In genomic region chr12:9323144-9323681, GRCh38 we compare ENCODE assay signal across 29 cellular contexts.
"Had no signal": no experiment of that assay in that cellular context is flagged by ENCODE, and none has a peak within 500 bp of the region (broad histone marks: within the 10 kb centered on the region; RNA-seq: fewer than 3 reads in every experiment).

No MANE protein-coding gene starts in this region.

- H3K9ac ChIP-seq: neural progenitor cell, parathyroid adenoma had no signal

- H3K4me3 ChIP-seq: neural progenitor cell, ovary, psoas muscle, right lobe of liver, sigmoid colon, stomach, thoracic aorta, thyroid gland, tibial nerve, upper lobe of right lung, uterus had no signal

- H3K36me3 Mint-ChIP-seq: naive thymus-derived CD8-positive, alpha-beta T cell; natural killer cell treated with Interleukin-12 subunit alpha and Interleukin-12 subunit beta and Interleukin-15 and Interleukin-18, amount 100 ng/mL, for 72 hours; stimulated activated effector memory CD8-positive, alpha-beta T cell treated with anti-CD3 and anti-CD28 coated beads, Interleukin-12 subunit alpha, Interleukin-12 subunit beta, amount 100 ng/mL, for 72 hours had no signal

- H3K27ac ChIP-seq: neural progenitor cell, ovary, parathyroid adenoma, psoas muscle, right lobe of liver, sigmoid colon, stomach, thoracic aorta, thyroid gland, tibial nerve, upper lobe of right lung, uterus had no signal

- DNase-seq: naive thymus-derived CD8-positive, alpha-beta T cell; occipital lobe; ovary; posterior cingulate gyrus; psoas muscle; right cardiac atrium; right lobe of liver; sigmoid colon; small intestine; stimulated activated CD4-positive, alpha-beta T cell treated with anti-CD3 and anti-CD28 coated beads, Interleukin-15, amount 100 ng/mL, for 24 hours; stimulated activated CD4-positive, alpha-beta T cell treated with anti-CD3 and anti-CD28 coated beads, Interleukin-2, amount 100 ng/mL, for 24 hours; stimulated activated CD4-positive, alpha-beta T cell treated with anti-CD3 and anti-CD28 coated beads, Interleukin-2, amount 100 ng/mL, for 48 hours; stimulated activated CD4-positive, alpha-beta T cell treated with anti-CD3 and anti-CD28 coated beads, Interleukin-4, amount 100 ng/mL, for 24 hours; stimulated activated naive B cell treated with anti-CD40 and anti-IgM and Interleukin-4, amounts not matched to agents 10 μg/mL and 1 μg/mL and 100 μg/mL, for 72 hours; stimulated activated naive CD4-positive, alpha-beta T cell treated with Interleukin-2 at 50 U/mL for 16 hours; stomach; thyroid gland; upper lobe of right lung; uterus had no signal

- H3K27me3 Mint-ChIP-seq: naive thymus-derived CD8-positive, alpha-beta T cell; natural killer cell treated with Interleukin-12 subunit alpha and Interleukin-12 subunit beta and Interleukin-15 and Interleukin-18, amount 100 ng/mL, for 72 hours; progenitor cell of endocrine pancreas; stimulated activated naive CD8-positive, alpha-beta T cell treated with anti-CD3 and anti-CD28 coated beads, Interleukin-15, Interleukin-2, amounts not matched to agents 100 ng/mL and 50 ng/mL, for 24 hours had no signal

- H3K9me3 Mint-ChIP-seq: naive thymus-derived CD8-positive, alpha-beta T cell; natural killer cell treated with Interleukin-12 subunit alpha and Interleukin-12 subunit beta and Interleukin-15 and Interleukin-18, amount 100 ng/mL, for 72 hours; nephron progenitor cell; neural progenitor cell; stimulated activated effector memory CD8-positive, alpha-beta T cell treated with anti-CD3 and anti-CD28 coated beads, Interleukin-12 subunit alpha, Interleukin-12 subunit beta, amount 100 ng/mL, for 72 hours; stimulated activated naive B cell treated with anti-CD40 and anti-IgM and Interleukin-4, amounts not matched to agents 10 μg/mL and 1 μg/mL and 100 μg/mL, for 72 hours; stimulated activated naive CD8-positive, alpha-beta T cell treated with anti-CD3 and anti-CD28 coated beads, Interleukin-15, Interleukin-2, amounts not matched to agents 100 ng/mL and 50 ng/mL, for 24 hours; type B pancreatic cell had no signal

- H3K27ac Mint-ChIP-seq: naive thymus-derived CD8-positive, alpha-beta T cell; natural killer cell treated with Interleukin-12 subunit alpha and Interleukin-12 subunit beta and Interleukin-15 and Interleukin-18, amount 100 ng/mL, for 72 hours; neural progenitor cell; progenitor cell of endocrine pancreas; stimulated activated effector memory CD8-positive, alpha-beta T cell treated with anti-CD3 and anti-CD28 coated beads, Interleukin-12 subunit alpha, Interleukin-12 subunit beta, amount 100 ng/mL, for 72 hours; stimulated activated naive B cell treated with anti-CD40 and anti-IgM and Interleukin-4, amounts not matched to agents 10 μg/mL and 1 μg/mL and 100 μg/mL, for 72 hours; stimulated activated naive CD8-positive, alpha-beta T cell treated with anti-CD3 and anti-CD28 coated beads, Interleukin-15, Interleukin-2, amounts not matched to agents 100 ng/mL and 50 ng/mL, for 24 hours; type B pancreatic cell had no signal

- H3K4me1 ChIP-seq: parathyroid adenoma, psoas muscle, right lobe of liver, sigmoid colon, stomach, thyroid gland, tibial nerve, upper lobe of right lung, uterus had no signal

- H3K9me3 ChIP-seq: ovary, psoas muscle, right lobe of liver, sigmoid colon, stomach, thoracic aorta, thyroid gland, tibial nerve, upper lobe of right lung, uterus had no signal

- H3K27me3 ChIP-seq: neural progenitor cell, ovary, right lobe of liver, sigmoid colon, stomach, thyroid gland, tibial nerve, upper lobe of right lung, uterus had no signal

- ATAC-seq: naive thymus-derived CD8-positive, alpha-beta T cell; natural killer cell treated with Interleukin-12 subunit alpha and Interleukin-12 subunit beta and Interleukin-15 and Interleukin-18, amount 100 ng/mL, for 72 hours; psoas muscle; right cardiac atrium; right lobe of liver; stimulated activated effector memory CD8-positive, alpha-beta T cell treated with anti-CD3 and anti-CD28 coated beads, Interleukin-12 subunit alpha, Interleukin-12 subunit beta, amount 100 ng/mL, for 72 hours; stimulated activated naive B cell treated with anti-CD40 and anti-IgM and Interleukin-4, amounts not matched to agents 10 μg/mL and 1 μg/mL and 100 μg/mL, for 72 hours; upper lobe of right lung had no signal

- H3K36me3 ChIP-seq: neural progenitor cell, ovary, right lobe of liver, sigmoid colon, stomach, thoracic aorta, thyroid gland, tibial nerve, upper lobe of right lung, uterus had no signal

- H3K4me3 Mint-ChIP-seq: naive thymus-derived CD8-positive, alpha-beta T cell; natural killer cell treated with Interleukin-12 subunit alpha and Interleukin-12 subunit beta and Interleukin-15 and Interleukin-18, amount 100 ng/mL, for 72 hours; nephron progenitor cell; neural progenitor cell; stimulated activated effector memory CD8-positive, alpha-beta T cell treated with anti-CD3 and anti-CD28 coated beads, Interleukin-12 subunit alpha, Interleukin-12 subunit beta, amount 100 ng/mL, for 72 hours; stimulated activated naive B cell treated with anti-CD40 and anti-IgM and Interleukin-4, amounts not matched to agents 10 μg/mL and 1 μg/mL and 100 μg/mL, for 72 hours; stimulated activated naive CD8-positive, alpha-beta T cell treated with anti-CD3 and anti-CD28 coated beads, Interleukin-15, Interleukin-2, amounts not matched to agents 100 ng/mL and 50 ng/mL, for 24 hours; type B pancreatic cell had no signal
